In the genomic region with DNA sequence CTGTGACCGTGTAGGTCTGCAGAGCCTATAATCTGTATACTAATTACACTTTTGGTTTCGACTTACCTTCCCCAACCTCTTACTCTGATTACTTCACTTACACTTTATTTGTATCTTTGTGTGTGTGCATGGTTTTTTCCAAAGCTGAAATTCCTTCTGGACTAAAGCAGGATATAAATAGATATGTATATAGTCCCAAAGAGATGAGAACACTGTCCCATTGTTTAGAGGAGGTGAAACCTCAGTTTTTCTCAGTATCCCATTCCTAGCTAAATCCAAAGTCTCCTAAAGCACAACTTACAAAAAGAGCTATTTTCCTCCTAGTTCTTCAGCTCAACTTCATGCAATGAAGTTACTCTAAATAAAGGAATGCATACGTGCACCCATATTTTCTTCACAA, we compare ENCODE assay signal across 22 cellular contexts.
DNase-seq lines count a peak whose midpoint lies in the region; FAIRE-seq and TF ChIP-seq lines count a peak whose summit lies in the region.
"Had no signal": no experiment of that assay in that cellular context is flagged by ENCODE, and none has a peak within 500 bp of the region (broad histone marks: within the 10 kb centered on the region; RNA-seq: fewer than 3 reads in every experiment).

No MANE protein-coding gene starts in this region.

- H3K4me2 ChIP-seq in mesendoderm (ENCODE audit: low read length) (no peak overlapping the region), smooth muscle cell (peak overlapping the region; percentile 30)

- FAIRE-seq in D721Med (lab: Jason Lieb, UNC), result peak; percentile 16
- FAIRE-seq: A204.1, GM12892, GM18507, H54 had no signal

- H2AK5ac ChIP-seq in mesendoderm (ENCODE audit: low read length), result no peak overlapping the region

- H3K27me3 ChIP-seq in mesendoderm (ENCODE audit: insufficient read depth, low read length, poor library complexity), result no peaks in the 10 kb centered on the region
- H3K27me3 ChIP-seq in smooth muscle cell (ENCODE audit: low read depth), result no peaks in the 10 kb centered on the region
- H3K27me3 ChIP-seq: BE2C had no signal

- no peak overlapping the region for H2AFZ ChIP-seq in smooth muscle cell (ENCODE audit: low read depth)
- H2AFZ ChIP-seq: GM23248 had no signal

- H3K4me1 ChIP-seq in mesendoderm (ENCODE audit: control insufficient read depth, low read depth, low read length) (peaks cover 17% of the 10 kb centered on the region), smooth muscle cell (ENCODE audit: low read depth) (peaks cover 32% of the 10 kb centered on the region)

- peaks cover 5% of the 10 kb centered on the region for H3F3A ChIP-seq in smooth muscle cell (ENCODE audit: low read depth)

- no peaks in the 10 kb centered on the region for H3K79me1 ChIP-seq in mesendoderm (ENCODE audit: low read length)

- H4K8ac ChIP-seq in mesendoderm (ENCODE audit: low read depth, low read length), result peak overlapping the region; percentile 42

- no peak overlapping the region for H3K23ac ChIP-seq in mesendoderm (ENCODE audit: low read length)

- H3K79me2 ChIP-seq in mesendoderm (ENCODE audit: control insufficient read depth, insufficient read depth, low read length), result no peaks in the 10 kb centered on the region
- H3K79me2 ChIP-seq in smooth muscle cell (ENCODE audit: low read depth), result no peaks in the 10 kb centered on the region

- no peak overlapping the region for H3K4me3 ChIP-seq in mesendoderm (ENCODE audit: low read length)
- H3K4me3 ChIP-seq in smooth muscle cell, result no peak overlapping the region
- H3K4me3 ChIP-seq: GM23248 had no signal

- H2BK5ac ChIP-seq in mesendoderm (ENCODE audit: low read length), result peak overlapping the region; percentile 12

- DNase-seq in D721Med (ENCODE audit: insufficient read length, low spot score) (no peak), RPMI7951 (ENCODE audit: low read depth) (peak; percentile 11), mesendoderm (no peak), smooth muscle cell (lab: John Stamatoyannopoulos, UW; ENCODE audit: unreplicated experiment) (no peak), NCI-H69 (lab: John Stamatoyannopoulos, UW) (no peak), RKO (ENCODE audit: low spot score) (no peak), iPS-NIHi11 (ENCODE audit: low spot score) (no peak)
- DNase-seq: ACHN; BE2C; C1 segment of cervical spinal cord; Caco-2; CD4-positive, CD25-positive, alpha-beta regulatory T cell; CD8-positive, alpha-beta memory T cell; DMS153; DMS79; GDM1; GM23248; HCEC 1CT had no signal

- H3K18ac ChIP-seq in mesendoderm (ENCODE audit: low read length), result peak overlapping the region; percentile 42

- no peaks in the 10 kb centered on the region for H3K9me3 ChIP-seq in smooth muscle cell (replicated peaks; ENCODE audit: low read depth)
- H3K9me3 ChIP-seq: BE2C, Caco-2 had no signal

- H3K9ac ChIP-seq in mesendoderm (ENCODE audit: low read length) (no peak overlapping the region), smooth muscle cell (ENCODE audit: low read depth) (no peak overlapping the region)
- H3K9ac ChIP-seq: GM23248 had no signal

- H3K56ac ChIP-seq in mesendoderm (ENCODE audit: low read length), result no peak overlapping the region

- H2BK15ac ChIP-seq in mesendoderm (replicated peaks; ENCODE audit: low read depth), result peak overlapping the region; percentile 28

- H3K36me3 ChIP-seq in mesendoderm (ENCODE audit: control insufficient read depth, insufficient read depth, low read length) (no peaks in the 10 kb centered on the region), smooth muscle cell (ENCODE audit: low read depth) (no peaks in the 10 kb centered on the region)
- H3K36me3 ChIP-seq: BE2C had no signal

- H4K20me1 ChIP-seq in smooth muscle cell (ENCODE audit: low read depth), result no peaks in the 10 kb centered on the region

- peak overlapping the region; percentile 22 for H3K4ac ChIP-seq in mesendoderm (ENCODE audit: low read depth, low read length)

- H3K27ac ChIP-seq in mesendoderm (ENCODE audit: low read depth, low read length), result peak overlapping the region; percentile 71
- H3K27ac ChIP-seq in smooth muscle cell (ENCODE audit: low read depth), result no peak overlapping the region
- H3K27ac ChIP-seq: GM23248 had no signal

- peak overlapping the region; percentile 56 for H2BK120ac ChIP-seq in mesendoderm (ENCODE audit: low read depth, low read length)

- WGBS in mesendoderm (ENCODE audit: extremely low coverage, insufficient coverage, low lambda C conversion rate), result no CpG with 5 or more reads among the region's 3 CpGs
- 77% methylated on average over 3 of the region's 3 CpGs for WGBS in smooth muscle cell (ENCODE audit: low lambda C conversion rate)

- no peak overlapping the region for H4K5ac ChIP-seq in mesendoderm (ENCODE audit: low read length)

- TF ChIP-seq CTCF in D721Med (IDR thresholded peaks at IDR 0.05; ENCODE audit: insufficient read depth, missing control alignments), result no peak
- TF ChIP-seq CTCF in smooth muscle cell (IDR thresholded peaks at IDR 0.05; ENCODE audit: borderline replicate concordance, insufficient read depth, poor library complexity, severe bottlenecking), result no peak
